12 cellular contexts compared by ENCODE assay signal in the genomic region with DNA sequence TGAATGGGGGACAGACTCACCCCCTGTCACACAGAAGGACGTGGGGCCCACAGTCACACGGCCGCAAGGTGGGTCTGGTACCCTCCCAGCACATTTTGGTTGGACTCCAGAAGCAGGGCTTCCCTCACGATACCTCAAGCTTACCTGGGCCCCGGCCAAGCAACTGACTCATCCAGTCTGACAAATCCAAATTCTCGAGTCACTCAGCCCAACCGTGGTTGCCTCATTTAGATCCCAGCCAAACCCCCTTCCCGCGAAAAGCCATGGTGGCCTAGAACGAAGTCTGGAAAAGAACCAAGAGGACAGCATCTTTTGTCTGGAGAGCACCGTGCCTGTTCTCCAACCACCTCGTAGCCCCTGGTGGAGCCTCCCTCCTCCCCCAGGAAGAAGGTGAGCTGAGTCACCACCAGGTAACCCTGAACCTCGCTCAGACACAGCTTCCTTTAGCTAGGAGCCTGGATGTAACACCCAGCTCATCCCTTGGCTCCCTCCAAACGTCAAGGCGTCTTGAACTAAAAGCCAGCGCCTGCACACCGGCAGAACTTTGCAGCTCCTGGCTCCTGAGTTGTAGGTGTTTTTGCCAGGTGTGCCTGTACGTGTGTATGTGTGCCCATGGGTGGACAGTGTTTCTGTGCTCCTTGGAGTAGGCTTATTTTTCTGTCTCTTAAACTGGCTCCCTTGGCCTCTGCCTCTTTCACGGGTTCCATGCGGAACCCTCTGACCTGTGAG.
A peak's percentile ranks its signal among the peaks of the same experiment; 100 is the strongest.
DNase-seq lines count a peak whose midpoint lies in the region; ATAC-seq and TF ChIP-seq lines count a peak whose summit lies in the region.
"Had no signal": no experiment of that assay in that cellular context is flagged by ENCODE, and none has a peak within 500 bp of the region (broad histone marks: within the 10 kb centered on the region; RNA-seq: fewer than 3 reads in every experiment).

No MANE protein-coding gene starts in this region.

- no TSS peak for BruUV-seq in IMR-90 (replicated peaks; lab: Mats Ljungman, UMichigan)
- BruUV-seq in mammary epithelial cell (replicated peaks; lab: Mats Ljungman, UMichigan) = TSS peak; percentile 3
- BruUV-seq in A673 (replicated peaks; lab: Mats Ljungman, UMichigan) = no TSS peak

- no peak for TF ChIP-seq RAD21 in IMR-90 (IDR thresholded peaks at IDR 0.05; ENCODE audit: low read length)

- H3K36me3 Mint-ChIP-seq in natural killer cell = no peaks in the 10 kb centered on the region

- H2BK120ac ChIP-seq in IMR-90 (ENCODE audit: low read depth, low read length) = no peak overlapping the region

- dilution Hi-C loops in IMR-90 (cut with HindIII; ENCODE audit: low sequenced_read_pairs, unreplicated experiment) (no loop called here), mammary epithelial cell (cut with HindIII; ENCODE audit: low sequenced_read_pairs) (loop anchor here (5.0 kb wide), 1 partner anchor 64 kb away; no protein-coding TSS in a partner anchor)

- H3K4me3 ChIP-seq in IMR-90 (ENCODE audit: insufficient read depth, low read depth, low read length) (no peak overlapping the region), mammary epithelial cell (replicated peaks in 1 of 3; ENCODE audit: insufficient read depth in 1 of 3, low read depth in 2 of 3, low read length in 3 of 3) (no peak overlapping the region), A673 (ENCODE audit: low read depth, low read length, poor library complexity, severe bottlenecking) (no peak overlapping the region)
- H3K4me3 ChIP-seq: HAP-1 had no signal

- intact Hi-C loops in IMR-90 (cut with micrococcal nuclease) (no loop called here), mammary epithelial cell (cut with micrococcal nuclease) (no loop called here), natural killer cell (cut with micrococcal nuclease) (loop anchor here (1.0 to 5.0 kb wide), 6 partner anchors 34 to 309 kb away; no protein-coding TSS in a partner anchor), A673 (cut with micrococcal nuclease; ENCODE audit: unreplicated experiment) (no loop called here)

- peak overlapping the region; percentile 96 to 100 for H3K27ac Mint-ChIP-seq in natural killer cell

- H3K4me1 Mint-ChIP-seq in natural killer cell = peaks cover 84 to 85% of the 10 kb centered on the region in 2 donors

- no peak overlapping the region for H4K5ac ChIP-seq in IMR-90 (ENCODE audit: low read depth, low read length)

- peak overlapping the region; percentile 26 for H2AFZ ChIP-seq in IMR-90 (replicated peaks; ENCODE audit: low read length, poor library complexity)
- no peak overlapping the region for H2AFZ ChIP-seq in mammary epithelial cell (ENCODE audit: low read depth, low read length)

- no peak overlapping the region for H3K4ac ChIP-seq in IMR-90 (ENCODE audit: low read depth, low read length)

- H3K18ac ChIP-seq in IMR-90 (ENCODE audit: low read depth, low read length) = no peak overlapping the region

- CTCF ChIA-PET in IMR-90 (lab: Yijun Ruan, JAX) = no interaction called here
- CTCF ChIA-PET in mammary epithelial cell (lab: Charles Lee; ENCODE audit: low non-redundant PET) = interaction anchor here (0.6 kb wide), 2 partner anchors 59 to 488 kb away, joined by 3 read pairs; a partner anchor contains a TSS
- CTCF ChIA-PET in A673 (lab: Charles Lee) = no interaction called here

- H3K4me3 Mint-ChIP-seq in natural killer cell = peak overlapping the region; percentile 70

- peaks cover 84% of the 10 kb centered on the region for H3K79me2 ChIP-seq in mammary epithelial cell (ENCODE audit: insufficient read depth, low read length)

- DNase-seq in AG20443 (ENCODE audit: low spot score) (peak; percentile 88), IMR-90 (peak; percentile 87), mammary epithelial cell (peak; percentile 95), natural killer cell (no peak), A673 (ENCODE audit: low spot score) (no peak), NCI-H1092 treated with DMSO at 0.1 percent for 48 hours (lab: John Stamatoyannopoulos, UW) (no peak), NOMO-1 treated with dmso at 0.1 percent for 144 hours (lab: John Stamatoyannopoulos, UW; ENCODE audit: unreplicated experiment) (no peak)
- DNase-seq: NCI-H1417 had no signal

- H3K79me1 ChIP-seq in IMR-90 (ENCODE audit: low read depth in 1 of 2, low read length in 2 of 2) = peaks cover 32 to 60% of the 10 kb centered on the region in 2 experiments

- no peak; the same call in 1 of the 2 replicates for ATAC-seq in IMR-90 (ENCODE audit: low read depth)
- ATAC-seq in natural killer cell = no peak
- no peak for ATAC-seq in GM19351 (IDR thresholded peaks at IDR 0.05; ENCODE audit: unreplicated experiment)
- ATAC-seq: activated CD4-positive, CD25-positive, alpha-beta regulatory T cell treated with anti-CD3 and anti-CD28 coated beads, Interleukin-2, amount 50 U/mL, for 24 hours; right cardiac atrium had no signal

- H4K20me1 ChIP-seq in IMR-90 (ENCODE audit: insufficient read depth, low read length) (peaks cover 57% of the 10 kb centered on the region), mammary epithelial cell (ENCODE audit: insufficient read depth, low read length) (no peaks in the 10 kb centered on the region)

- H2AK9ac ChIP-seq in IMR-90 (replicated peaks; ENCODE audit: low read depth, low read length, poor library complexity) = no peak overlapping the region

- H3K36me3 ChIP-seq in IMR-90 (ENCODE audit: control insufficient read depth, insufficient read depth, low read length) (0 out of 2 replicates have a peak, but pooled peaks cover 2% of the 10 kb centered on the region), mammary epithelial cell (ENCODE audit: insufficient read depth, low read length) (no peaks in the 10 kb centered on the region), A673 (ENCODE audit: insufficient read depth, low read length, poor library complexity, severe bottlenecking) (no peaks in the 10 kb centered on the region)
- H3K36me3 ChIP-seq: HAP-1 had no signal

- no peak overlapping the region for H2BK15ac ChIP-seq in IMR-90 (ENCODE audit: low read depth, low read length)

- H3K9ac ChIP-seq in IMR-90 (ENCODE audit: low read depth, low read length) = no peak overlapping the region
- H3K9ac ChIP-seq in mammary epithelial cell (ENCODE audit: insufficient read depth, low read length) = peak overlapping the region; percentile 62

- in situ Hi-C loops in IMR-90 (cut with MboI; ENCODE audit: low sequenced_read_pairs) (no loop called here), mammary epithelial cell (cut with MboI; ENCODE audit: low sequenced_read_pairs in 2 of 2) (no loop called here)

- no peak overlapping the region for H2AK5ac ChIP-seq in IMR-90 (ENCODE audit: low read depth, low read length)

- H3K23ac ChIP-seq in IMR-90 (ENCODE audit: low read depth, low read length) = no peak overlapping the region

- no peak overlapping the region for H3K4me2 ChIP-seq in IMR-90 (ENCODE audit: low read depth, low read length)
- peak overlapping the region; percentile 50 for H3K4me2 ChIP-seq in mammary epithelial cell (ENCODE audit: insufficient read depth, low read depth, low read length)

- peaks cover 16% of the 10 kb centered on the region for H3K9me1 ChIP-seq in IMR-90 (ENCODE audit: insufficient read depth, low read length)

- H3K56ac ChIP-seq in IMR-90 (ENCODE audit: extremely low read depth, insufficient read depth, low read length) = no peak overlapping the region

- peak overlapping the region; percentile 28; the same call in 1 of the 2 replicates for H3K14ac ChIP-seq in IMR-90 (replicated peaks; ENCODE audit: low read depth, low read length)

- no peak for TF ChIP-seq POLR2A in IMR-90 (IDR thresholded peaks at IDR 0.05; ENCODE audit: low read depth, low read length)

- no peak overlapping the region for H2BK20ac ChIP-seq in IMR-90 (ENCODE audit: low read depth, low read length)

- no peaks in the 10 kb centered on the region for H3K27me3 Mint-ChIP-seq in natural killer cell (ENCODE audit: low read depth in 2 of 2)

- no peaks in the 10 kb centered on the region for H3K9me3 Mint-ChIP-seq in natural killer cell

- 40% methylated on average over 7 of the region's 20 CpGs; no CpG with 5 or more reads in 1 of the 2 experiments for WGBS in IMR-90 (ENCODE audit: extremely low coverage in 2 of 2, insufficient read length in 1 of 2), 2 experiments
- WGBS in mammary epithelial cell (ENCODE audit: low coverage, missing lambda C conversion rate) = 15% methylated on average over 17 of the region's 20 CpGs

- H4K91ac ChIP-seq in IMR-90 (ENCODE audit: insufficient read depth, low read depth, low read length) = no peak overlapping the region

- H3K27me3 ChIP-seq in IMR-90 (ENCODE audit: control insufficient read depth, insufficient read depth, low read length) (no peaks in the 10 kb centered on the region), mammary epithelial cell (ENCODE audit: insufficient read depth, low read length) (no peaks in the 10 kb centered on the region), A673 (replicated peaks; ENCODE audit: insufficient read depth, low read depth, low read length, poor library complexity) (no peaks in the 10 kb centered on the region)

- H2BK5ac ChIP-seq in IMR-90 (ENCODE audit: low read depth, low read length, poor library complexity, severe bottlenecking) = no peak overlapping the region

- H3K9me3 ChIP-seq in IMR-90 (ENCODE audit: control insufficient read depth, insufficient read depth, low read length) (no peaks in the 10 kb centered on the region), mammary epithelial cell (replicated peaks; ENCODE audit: insufficient read depth, low read length) (no peaks in the 10 kb centered on the region), A673 (ENCODE audit: low read depth, low read length, poor library complexity, severe bottlenecking) (no peaks in the 10 kb centered on the region)

- TF ChIP-seq CTCF in IMR-90 (conservative IDR thresholded peaks at IDR 0.05; ENCODE audit: low read depth, low read length) = no peak
- no peak for TF ChIP-seq CTCF in mammary epithelial cell (conservative IDR thresholded peaks at IDR 0.05 in 1 of 2, IDR thresholded peaks at IDR 0.05 in 1 of 2; ENCODE audit: extremely low read depth in 1 of 2, insufficient read depth in 1 of 2, low read depth in 1 of 2, low read length in 2 of 2)
- TF ChIP-seq CTCF in natural killer cell (IDR thresholded peaks at IDR 0.05) = no peak
- TF ChIP-seq CTCF in A673 (conservative IDR thresholded peaks at IDR 0.05; ENCODE audit: low read depth, low read length) = no peak

- POLR2A ChIA-PET in IMR-90 (lab: Charles Lee; ENCODE audit: unreplicated experiment) (no interaction called here), A673 (lab: Charles Lee; ENCODE audit: low non-redundant PET) (no interaction called here)

- no peak overlapping the region for H4K8ac ChIP-seq in IMR-90 (ENCODE audit: low read depth in 2 of 2, low read length in 2 of 2)

- H3K27ac ChIP-seq in IMR-90 (ENCODE audit: insufficient read depth, low read length) (no peak overlapping the region), mammary epithelial cell (ENCODE audit: insufficient read depth, low read depth, low read length) (peak overlapping the region; percentile 81), A673 (ENCODE audit: low read depth, low read length, poor library complexity, severe bottlenecking) (no peak overlapping the region)

- H3K4me1 ChIP-seq in IMR-90 (ENCODE audit: control insufficient read depth, insufficient read depth, low read length) (peaks cover 14% of the 10 kb centered on the region), mammary epithelial cell (ENCODE audit: insufficient read depth, low read length) (peaks cover 58% of the 10 kb centered on the region), A673 (ENCODE audit: insufficient read depth, low read length, poor library complexity, severe bottlenecking) (no peaks in the 10 kb centered on the region)
- H3K4me1 ChIP-seq: HAP-1 had no signal

Comparison
In these comparisons a context has a peak if more than half of its experiments do, and no peak if none do; other contexts are left out.
1. DNase-seq: peak in AG20443 (single experiment), IMR-90 (single experiment) and mammary epithelial cell (single experiment); none in natural killer cell (single experiment), A673 (single experiment), NCI-H1092 treated with DMSO at 0.1 percent for 48 hours (single experiment) and NOMO-1 treated with dmso at 0.1 percent for 144 hours (single experiment).